In genomic region chr18:62610509-62611394, GRCh38 we compare ENCODE assay signal across 10 cellular contexts.
DNase-seq lines count a peak whose midpoint lies in the region; ATAC-seq and TF ChIP-seq lines count a peak whose summit lies in the region.
"Had no signal": no experiment of that assay in that cellular context is flagged by ENCODE, and none has a peak within 500 bp of the region (broad histone marks: within the 10 kb centered on the region; RNA-seq: fewer than 3 reads in every experiment).

No MANE protein-coding gene starts in this region.

- no peak overlapping the region for H3K4me3 ChIP-seq in endodermal cell (ENCODE audit: low read length)
- no peak overlapping the region for H3K4me3 ChIP-seq in mucosa of descending colon

- no peak for TF ChIP-seq CTCF in endodermal cell (conservative IDR thresholded peaks at IDR 0.05)
- no peak for TF ChIP-seq CTCF in mucosa of descending colon (IDR thresholded peaks at IDR 0.05)
- no peak for TF ChIP-seq CTCF in type B pancreatic cell (conservative IDR thresholded peaks at IDR 0.05)

- H3K4me1 Mint-ChIP-seq in endodermal cell (peaks cover 13% of the 10 kb centered on the region), type B pancreatic cell (ENCODE audit: unreplicated experiment) (peaks cover 25% of the 10 kb centered on the region)
- no peaks in the 10 kb centered on the region for H3K4me1 Mint-ChIP-seq in stimulated activated effector memory CD8-positive, alpha-beta T cell treated with anti-CD3 and anti-CD28 coated beads, Interleukin-12 subunit alpha, Interleukin-12 subunit beta, amount 100 ng/mL, for 72 hours
- H3K4me1 Mint-ChIP-seq in stimulated activated memory B cell treated with anti-CD40 and anti-IgM and Interleukin-4, amounts not matched to agents 10 μg/mL and 1 μg/mL and 100 μg/mL, for 72 hours = peaks cover 14% of the 10 kb centered on the region

- ATAC-seq in mucosa of descending colon (peak; percentile 19), GM21447 (IDR thresholded peaks at IDR 0.05; ENCODE audit: unreplicated experiment) (no peak)
- no peak for ATAC-seq in stimulated activated effector memory CD8-positive, alpha-beta T cell treated with anti-CD3 and anti-CD28 coated beads, Interleukin-12 subunit alpha, Interleukin-12 subunit beta, amount 100 ng/mL, for 72 hours
- ATAC-seq in stimulated activated memory B cell treated with anti-CD40 and anti-IgM and Interleukin-4, amounts not matched to agents 10 μg/mL and 1 μg/mL and 100 μg/mL, for 72 hours = no peak

- H3K9ac ChIP-seq in endodermal cell (ENCODE audit: extremely low read depth, low read length, poor library complexity, severe bottlenecking) = no peak overlapping the region

- no peaks in the 10 kb centered on the region for H3K36me3 ChIP-seq in endodermal cell (ENCODE audit: control insufficient read depth, insufficient read depth, low read length)
- no peaks in the 10 kb centered on the region for H3K36me3 ChIP-seq in mucosa of descending colon (ENCODE audit: low read depth)

- no peaks in the 10 kb centered on the region for H3K27me3 ChIP-seq in endodermal cell (ENCODE audit: control insufficient read depth, insufficient read depth, low read length, poor library complexity, severe bottlenecking)

- 47 to 49% methylated on average over 20 to 23 of the region's 23 CpGs for WGBS in endodermal cell (ENCODE audit: insufficient coverage in 1 of 2, insufficient read length in 1 of 2), 2 experiments

- peaks cover 1% of the 10 kb centered on the region for H3K27me3 Mint-ChIP-seq in endodermal cell (ENCODE audit: insufficient read depth)
- peaks cover 23% of the 10 kb centered on the region for H3K27me3 Mint-ChIP-seq in type B pancreatic cell
- peaks cover 11% of the 10 kb centered on the region for H3K27me3 Mint-ChIP-seq in stimulated activated memory B cell treated with anti-CD40 and anti-IgM and Interleukin-4, amounts not matched to agents 10 μg/mL and 1 μg/mL and 100 μg/mL, for 72 hours

- intact Hi-C loops in mucosa of descending colon (cut with DNase I, micrococcal nuclease) = no loop called here

- H3K36me3 Mint-ChIP-seq in endodermal cell (ENCODE audit: low read depth) (no peaks in the 10 kb centered on the region), type B pancreatic cell (no peaks in the 10 kb centered on the region)
- no peaks in the 10 kb centered on the region for H3K36me3 Mint-ChIP-seq in stimulated activated effector memory CD8-positive, alpha-beta T cell treated with anti-CD3 and anti-CD28 coated beads, Interleukin-12 subunit alpha, Interleukin-12 subunit beta, amount 100 ng/mL, for 72 hours
- H3K36me3 Mint-ChIP-seq in stimulated activated memory B cell treated with anti-CD40 and anti-IgM and Interleukin-4, amounts not matched to agents 10 μg/mL and 1 μg/mL and 100 μg/mL, for 72 hours = no peaks in the 10 kb centered on the region

- H3K9me3 Mint-ChIP-seq in endodermal cell (no peaks in the 10 kb centered on the region), type B pancreatic cell (no peaks in the 10 kb centered on the region)
- H3K9me3 Mint-ChIP-seq in stimulated activated effector memory CD8-positive, alpha-beta T cell treated with anti-CD3 and anti-CD28 coated beads, Interleukin-12 subunit alpha, Interleukin-12 subunit beta, amount 100 ng/mL, for 72 hours = no peaks in the 10 kb centered on the region
- H3K9me3 Mint-ChIP-seq in stimulated activated memory B cell treated with anti-CD40 and anti-IgM and Interleukin-4, amounts not matched to agents 10 μg/mL and 1 μg/mL and 100 μg/mL, for 72 hours = no peaks in the 10 kb centered on the region

- DNase-seq in NCI-H748 (lab: John Stamatoyannopoulos, UW; ENCODE audit: unreplicated experiment) = peak; percentile 25
- DNase-seq in NCI-H748 treated with DMSO at 0.1 percent for 48 hours (lab: John Stamatoyannopoulos, UW) = no peak
- DNase-seq in endodermal cell = peak; percentile 80
- no peak for DNase-seq in mucosa of descending colon
- DNase-seq in type B pancreatic cell (ENCODE audit: extremely low spot score, unreplicated experiment) = no peak
- DNase-seq in stimulated activated effector memory CD8-positive, alpha-beta T cell treated with anti-CD3 and anti-CD28 coated beads, Interleukin-12 subunit alpha, Interleukin-12 subunit beta, amount 100 ng/mL, for 72 hours (ENCODE audit: low spot score in 2 of 2) = no peak
- DNase-seq: NCI-H187 treated with DMSO at 0.1 percent for 48 hours, T-helper 2 cell had no signal

- H3K4me1 ChIP-seq in endodermal cell (ENCODE audit: control insufficient read depth, insufficient read depth, low read length) (peaks cover 6% of the 10 kb centered on the region), mucosa of descending colon (ENCODE audit: low read depth) (no peaks in the 10 kb centered on the region)

- H3K4me3 Mint-ChIP-seq in endodermal cell (peak overlapping the region; percentile 5), type B pancreatic cell (peak overlapping the region; percentile 54)
- H3K4me3 Mint-ChIP-seq in stimulated activated effector memory CD8-positive, alpha-beta T cell treated with anti-CD3 and anti-CD28 coated beads, Interleukin-12 subunit alpha, Interleukin-12 subunit beta, amount 100 ng/mL, for 72 hours = no peak overlapping the region
- H3K4me3 Mint-ChIP-seq in stimulated activated memory B cell treated with anti-CD40 and anti-IgM and Interleukin-4, amounts not matched to agents 10 μg/mL and 1 μg/mL and 100 μg/mL, for 72 hours = no peak overlapping the region

- H3K9me3 ChIP-seq in endodermal cell (ENCODE audit: control insufficient read depth, low read length) = no peaks in the 10 kb centered on the region
- H3K9me3 ChIP-seq in mucosa of descending colon = no peaks in the 10 kb centered on the region

- H3K27ac Mint-ChIP-seq in endodermal cell = peak overlapping the region; percentile 44
- peak overlapping the region; percentile 62 for H3K27ac Mint-ChIP-seq in type B pancreatic cell
- H3K27ac Mint-ChIP-seq in stimulated activated effector memory CD8-positive, alpha-beta T cell treated with anti-CD3 and anti-CD28 coated beads, Interleukin-12 subunit alpha, Interleukin-12 subunit beta, amount 100 ng/mL, for 72 hours = no peak overlapping the region
- H3K27ac Mint-ChIP-seq in stimulated activated memory B cell treated with anti-CD40 and anti-IgM and Interleukin-4, amounts not matched to agents 10 μg/mL and 1 μg/mL and 100 μg/mL, for 72 hours = no peak overlapping the region

- peak overlapping the region; percentile 30 for H3K27ac ChIP-seq in endodermal cell (ENCODE audit: low read depth, low read length)

Comparison
In these comparisons a context has a peak if more than half of its experiments do, and no peak if none do; other contexts are left out.
1. DNase-seq: peak in NCI-H748 (single experiment) and endodermal cell (single experiment); none in NCI-H748 treated with DMSO at 0.1 percent for 48 hours (single experiment), mucosa of descending colon (0 of 3), type B pancreatic cell (single experiment) and stimulated activated effector memory CD8-positive, alpha-beta T cell treated with anti-CD3 and anti-CD28 coated beads, Interleukin-12 subunit alpha, Interleukin-12 subunit beta, amount 100 ng/mL, for 72 hours (0 of 2).
2. H3K27ac Mint-ChIP-seq: peak in endodermal cell (single experiment) and type B pancreatic cell (single experiment); none in stimulated activated effector memory CD8-positive, alpha-beta T cell treated with anti-CD3 and anti-CD28 coated beads, Interleukin-12 subunit alpha, Interleukin-12 subunit beta, amount 100 ng/mL, for 72 hours (single experiment) and stimulated activated memory B cell treated with anti-CD40 and anti-IgM and Interleukin-4, amounts not matched to agents 10 μg/mL and 1 μg/mL and 100 μg/mL, for 72 hours (single experiment).
3. H3K4me3 Mint-ChIP-seq: peak in endodermal cell (single experiment) and type B pancreatic cell (single experiment); none in stimulated activated effector memory CD8-positive, alpha-beta T cell treated with anti-CD3 and anti-CD28 coated beads, Interleukin-12 subunit alpha, Interleukin-12 subunit beta, amount 100 ng/mL, for 72 hours (single experiment) and stimulated activated memory B cell treated with anti-CD40 and anti-IgM and Interleukin-4, amounts not matched to agents 10 μg/mL and 1 μg/mL and 100 μg/mL, for 72 hours (single experiment).